22 cellular contexts compared by ENCODE assay signal in genomic region chr13:107421028-107421427, GRCh38.
DNase-seq lines count a peak whose midpoint lies in the region; ATAC-seq, FAIRE-seq and TF ChIP-seq lines count a peak whose summit lies in the region.
"Had no signal": no experiment of that assay in that cellular context is flagged by ENCODE, and none has a peak within 500 bp of the region (broad histone marks: within the 10 kb centered on the region; RNA-seq: fewer than 3 reads in every experiment).

No MANE protein-coding gene starts in this region.

- no peaks in the 10 kb centered on the region for H4K20me1 ChIP-seq in OCI-LY3 (ENCODE audit: insufficient read depth, low read length)

- FAIRE-seq in GM19239 (lab: Jason Lieb, UNC) = no peak

- ATAC-seq in Right ventricle myocardium inferior (no peak), HG02642 (IDR thresholded peaks at IDR 0.05; ENCODE audit: poor library complexity, unreplicated experiment) (no peak)
- ATAC-seq: activated CD4-positive, alpha-beta T cell treated with anti-CD3 and anti-CD28 coated beads for 36 hours; CD8-positive, alpha-beta T cell; lower lobe of right lung; right lobe of liver; stimulated activated effector memory CD8-positive, alpha-beta T cell treated with anti-CD3 and anti-CD28 coated beads, Interleukin-12 subunit alpha, Interleukin-12 subunit beta, amount 100 ng/mL, for 72 hours had no signal

- H3K9ac ChIP-seq in OCI-LY3 (ENCODE audit: low read length) = no peak overlapping the region

- no peaks in the 10 kb centered on the region for H3K79me2 ChIP-seq in OCI-LY3 (ENCODE audit: low read length)

- H3K4me1 ChIP-seq in OCI-LY3 (ENCODE audit: low read length) = no peaks in the 10 kb centered on the region
- H3K4me1 ChIP-seq: lower lobe of right lung, right lobe of liver had no signal

- no peak overlapping the region for H2AFZ ChIP-seq in OCI-LY3 (ENCODE audit: low read depth, low read length)

- TF ChIP-seq CTCF in OCI-LY3 (IDR thresholded peaks at IDR 0.05; ENCODE audit: low read depth, low read length) (no peak), cardiac fibroblast (IDR thresholded peaks at IDR 0.05; ENCODE audit: low read depth, low read length) (no peak)

- DNase-seq in ELR (ENCODE audit: low read depth) (peak; percentile 22), cardiac fibroblast (ENCODE audit: low read depth in 2 of 2) (peak; percentile 10 to 16), kidney tubule cell (ENCODE audit: low spot score) (peak; percentile 54), GM19239 (ENCODE audit: insufficient read length, low spot score) (no peak), Right ventricle myocardium inferior (ENCODE audit: missing footprints) (no peak), MV-4-11 (lab: John Stamatoyannopoulos, UW) (no peak)
- DNase-seq: activated CD4-positive, alpha-beta T cell treated with anti-CD3 and anti-CD28 coated beads for 36 hours; activated naive CD8-positive, alpha-beta T cell treated with anti-CD3 and anti-CD28 coated beads for 36 hours; CD8-positive, alpha-beta T cell; DMS79 treated with DMSO at 0.1 percent for 48 hours; erythroblast; head of caudate nucleus; immature natural killer cell; lower lobe of right lung; NCI-H146; nucleus accumbens; right lobe of liver had no signal

- no peaks in the 10 kb centered on the region for H3K36me3 ChIP-seq in OCI-LY3 (replicated peaks; ENCODE audit: low read depth, low read length)
- H3K36me3 ChIP-seq: cardiac muscle cell, lower lobe of right lung, right lobe of liver, thoracic aorta had no signal

- no peaks in the 10 kb centered on the region for H3K27me3 ChIP-seq in OCI-LY3 (ENCODE audit: low read depth, low read length)
- H3K27me3 ChIP-seq: cardiac muscle cell, right lobe of liver had no signal

- peak overlapping the region; percentile 8; the same call in 1 of the 2 replicates for H3K4me2 ChIP-seq in OCI-LY3 (ENCODE audit: low read length)

- no peak overlapping the region for H3K27ac ChIP-seq in OCI-LY3 (ENCODE audit: low read length)
- H3K27ac ChIP-seq: cardiac muscle cell, lower lobe of right lung, right lobe of liver, thoracic aorta had no signal

- intact Hi-C loops in Right ventricle myocardium inferior (cut with DNase I) = no loop called here

- H3K4me3 ChIP-seq in OCI-LY3 (ENCODE audit: low read length) (no peak overlapping the region), cardiac fibroblast (replicated peaks in 1 of 2; ENCODE audit: low read depth in 2 of 2, low read length in 2 of 2) (no peak overlapping the region)
- H3K4me3 ChIP-seq: cardiac muscle cell, lower lobe of right lung, right lobe of liver, thoracic aorta had no signal

- 0 out of 2 replicates have a peak, but pooled peaks cover 3% of the 10 kb centered on the region for H3K9me3 ChIP-seq in OCI-LY3 (ENCODE audit: insufficient read depth, low read length)
- H3K9me3 ChIP-seq: lower lobe of right lung, right lobe of liver, thoracic aorta had no signal

Comparison
In these comparisons a context has a peak if more than half of its experiments do, and no peak if none do; other contexts are left out.
1. DNase-seq: peak in ELR (single experiment), cardiac fibroblast (2 of 2) and kidney tubule cell (single experiment); none in GM19239 (single experiment), Right ventricle myocardium inferior (single experiment) and MV-4-11 (single experiment).